In the genomic region with DNA sequence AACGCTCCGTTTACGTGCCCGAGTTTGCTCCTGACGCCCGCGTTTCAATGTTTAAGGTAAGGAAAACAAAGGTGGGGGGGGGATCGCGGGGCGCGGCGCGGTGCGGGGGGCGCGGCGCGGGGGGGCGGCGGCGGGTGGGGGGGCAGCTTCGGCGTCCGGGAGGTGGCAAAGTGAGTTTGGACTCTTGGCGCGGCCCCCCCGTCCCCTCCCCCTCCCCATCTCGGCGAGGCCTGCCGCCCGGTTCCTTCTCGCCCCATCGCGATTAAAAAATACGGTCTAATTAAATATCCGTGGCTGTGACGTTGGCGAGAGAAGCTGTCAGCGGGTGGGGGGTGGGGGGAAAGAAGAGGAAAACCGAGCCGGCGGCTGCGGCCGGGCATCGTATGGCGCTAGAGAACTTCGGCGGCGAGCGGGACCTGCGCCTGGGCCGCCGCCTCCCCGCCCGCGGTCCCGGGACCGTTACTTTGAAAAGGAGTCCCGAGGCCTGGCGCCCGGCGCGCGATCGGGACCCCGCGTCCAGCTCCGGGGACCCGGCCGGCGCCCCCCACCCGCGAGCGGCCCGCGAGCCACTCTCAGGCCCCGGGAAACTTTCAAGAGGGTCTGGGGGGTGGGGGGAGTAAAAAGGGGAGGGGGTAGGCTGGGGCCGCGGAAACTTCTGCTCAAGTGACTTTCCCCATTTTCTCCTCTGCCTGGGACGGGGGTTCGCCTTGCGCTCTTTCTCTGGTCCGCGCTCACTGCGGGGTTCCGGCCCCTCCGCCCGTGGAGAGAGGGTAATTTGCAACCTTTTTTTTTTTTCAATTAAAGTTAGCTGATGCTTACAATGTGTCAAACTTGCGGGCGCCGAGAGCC, we compare ENCODE assay signal across 9 cellular contexts.
DNase-seq lines count a peak whose midpoint lies in the region; ATAC-seq and TF ChIP-seq lines count a peak whose summit lies in the region.
"Had no signal": no experiment of that assay in that cellular context is flagged by ENCODE, and none has a peak within 500 bp of the region (broad histone marks: within the 10 kb centered on the region; RNA-seq: fewer than 3 reads in every experiment).

No MANE protein-coding gene starts in this region.

- H3K27me3 ChIP-seq in adipocyte (replicated peaks; ENCODE audit: control insufficient read depth, insufficient read depth, low read length) (peaks cover 39% of the 10 kb centered on the region), mucosa of rectum (ENCODE audit: control insufficient read depth in 2 of 2, insufficient read depth in 2 of 2, low read length in 2 of 2) (peaks cover 29 to 39% of the 10 kb centered on the region in 2 donors)

- DNase-seq in activated naive CD4-positive, alpha-beta T cell treated with anti-CD3 and anti-CD28 coated beads, Interleukin-2, amount 10 ng/mL, durations not matched to agents 7 days and 5 days: no peak
- no peak for DNase-seq in activated naive CD4-positive, alpha-beta T cell treated with anti-CD3 and anti-CD28 coated beads, Interleukin-2, amount 50 U/mL, for 72 hours (ENCODE audit: low spot score in 2 of 2)
- DNase-seq in adipocyte (ENCODE audit: low read depth) (peak; percentile 10), type B pancreatic cell (ENCODE audit: extremely low spot score, unreplicated experiment) (no peak), NCI-H526 treated with DMSO at 0.1 percent for 48 hours (lab: John Stamatoyannopoulos, UW) (no peak)
- DNase-seq: activated effector memory CD4-positive, alpha-beta T cell treated with anti-CD3 and anti-CD28 coated beads, Interleukin-2, amount 50 U/mL, for 16 hours had no signal

- H3K9me3 ChIP-seq in adipocyte (ENCODE audit: control insufficient read depth, low read length) (no peaks in the 10 kb centered on the region), mucosa of rectum (ENCODE audit: control insufficient read depth in 2 of 2, low read length in 2 of 2) (no peaks in the 10 kb centered on the region)

- CTCF ChIA-PET in activated naive CD4-positive, alpha-beta T cell treated with anti-CD3 and anti-CD28 coated beads, Interleukin-2, amount 10 ng/mL, durations not matched to agents 7 days and 5 days (lab: Charles Lee): no interaction called here

- no peaks in the 10 kb centered on the region for H3K9me3 Mint-ChIP-seq in activated naive CD4-positive, alpha-beta T cell treated with anti-CD3 and anti-CD28 coated beads, Interleukin-2, amount 10 ng/mL, durations not matched to agents 7 days and 5 days
- H3K9me3 Mint-ChIP-seq in activated naive CD4-positive, alpha-beta T cell treated with anti-CD3 and anti-CD28 coated beads, Interleukin-2, amount 50 U/mL, for 72 hours: no peaks in the 10 kb centered on the region
- no peaks in the 10 kb centered on the region for H3K9me3 Mint-ChIP-seq in type B pancreatic cell

- H3K36me3 ChIP-seq in adipocyte (ENCODE audit: control insufficient read depth, insufficient read depth, low read length, severe bottlenecking) (no peaks in the 10 kb centered on the region), mucosa of rectum (ENCODE audit: control insufficient read depth in 2 of 2, insufficient read depth in 2 of 2, low read length in 2 of 2) (no peaks in the 10 kb centered on the region)

- no peak overlapping the region for H3K27ac Mint-ChIP-seq in activated naive CD4-positive, alpha-beta T cell treated with anti-CD3 and anti-CD28 coated beads, Interleukin-2, amount 10 ng/mL, durations not matched to agents 7 days and 5 days
- no peak overlapping the region for H3K27ac Mint-ChIP-seq in activated naive CD4-positive, alpha-beta T cell treated with anti-CD3 and anti-CD28 coated beads, Interleukin-2, amount 50 U/mL, for 72 hours
- peak overlapping the region; percentile 42 for H3K27ac Mint-ChIP-seq in type B pancreatic cell

- no peak overlapping the region for H3K9ac ChIP-seq in adipocyte (ENCODE audit: low read length)
- no peak overlapping the region for H3K9ac ChIP-seq in mucosa of rectum (ENCODE audit: low read depth in 1 of 2, low read length in 2 of 2)

- peaks cover 14% of the 10 kb centered on the region for H3K4me1 ChIP-seq in adipocyte (ENCODE audit: control insufficient read depth, insufficient read depth, low read length)
- peaks cover 0 to 4% of the 10 kb centered on the region in 2 donors for H3K4me1 ChIP-seq in mucosa of rectum (ENCODE audit: control insufficient read depth in 2 of 2, insufficient read depth in 2 of 2, low read length in 2 of 2)

- peak overlapping the region; percentile 76 for H3K4me3 ChIP-seq in adipocyte (ENCODE audit: low read length)
- peak overlapping the region; percentile 16 to 61 for H3K4me3 ChIP-seq in mucosa of rectum (ENCODE audit: low read length in 2 of 2)

- peaks cover 16% of the 10 kb centered on the region for H3K36me3 Mint-ChIP-seq in activated naive CD4-positive, alpha-beta T cell treated with anti-CD3 and anti-CD28 coated beads, Interleukin-2, amount 10 ng/mL, durations not matched to agents 7 days and 5 days
- H3K36me3 Mint-ChIP-seq in activated naive CD4-positive, alpha-beta T cell treated with anti-CD3 and anti-CD28 coated beads, Interleukin-2, amount 50 U/mL, for 72 hours: peaks cover 7 to 33% of the 10 kb centered on the region in 2 donors
- no peaks in the 10 kb centered on the region for H3K36me3 Mint-ChIP-seq in type B pancreatic cell

- H3K27ac ChIP-seq in mucosa of rectum (ENCODE audit: low read depth in 2 of 2, low read length in 2 of 2): peak overlapping the region; percentile 23 to 37

- H3K27me3 Mint-ChIP-seq in activated naive CD4-positive, alpha-beta T cell treated with anti-CD3 and anti-CD28 coated beads, Interleukin-2, amount 10 ng/mL, durations not matched to agents 7 days and 5 days: peaks cover 90% of the 10 kb centered on the region
- H3K27me3 Mint-ChIP-seq in type B pancreatic cell: peaks cover 82% of the 10 kb centered on the region

- H3K4me1 Mint-ChIP-seq in activated naive CD4-positive, alpha-beta T cell treated with anti-CD3 and anti-CD28 coated beads, Interleukin-2, amount 10 ng/mL, durations not matched to agents 7 days and 5 days: peaks cover 26% of the 10 kb centered on the region
- H3K4me1 Mint-ChIP-seq in type B pancreatic cell (ENCODE audit: unreplicated experiment): peaks cover 31% of the 10 kb centered on the region

- ATAC-seq in activated naive CD4-positive, alpha-beta T cell treated with anti-CD3 and anti-CD28 coated beads, Interleukin-2, amount 50 U/mL, for 72 hours: no peak
- no peak for ATAC-seq in GM21360 (IDR thresholded peaks at IDR 0.05; ENCODE audit: unreplicated experiment)
- ATAC-seq in activated CD4-positive, CD25-positive, alpha-beta regulatory T cell treated with anti-CD3 and anti-CD28 coated beads, Interleukin-2, amount 50 U/mL, for 24 hours: no peak

- H3K4me3 Mint-ChIP-seq in activated naive CD4-positive, alpha-beta T cell treated with anti-CD3 and anti-CD28 coated beads, Interleukin-2, amount 10 ng/mL, durations not matched to agents 7 days and 5 days: peak overlapping the region; percentile 45
- H3K4me3 Mint-ChIP-seq in type B pancreatic cell: peak overlapping the region; percentile 93

- TF ChIP-seq CTCF in type B pancreatic cell (conservative IDR thresholded peaks at IDR 0.05): no peak
